In the genomic region with DNA sequence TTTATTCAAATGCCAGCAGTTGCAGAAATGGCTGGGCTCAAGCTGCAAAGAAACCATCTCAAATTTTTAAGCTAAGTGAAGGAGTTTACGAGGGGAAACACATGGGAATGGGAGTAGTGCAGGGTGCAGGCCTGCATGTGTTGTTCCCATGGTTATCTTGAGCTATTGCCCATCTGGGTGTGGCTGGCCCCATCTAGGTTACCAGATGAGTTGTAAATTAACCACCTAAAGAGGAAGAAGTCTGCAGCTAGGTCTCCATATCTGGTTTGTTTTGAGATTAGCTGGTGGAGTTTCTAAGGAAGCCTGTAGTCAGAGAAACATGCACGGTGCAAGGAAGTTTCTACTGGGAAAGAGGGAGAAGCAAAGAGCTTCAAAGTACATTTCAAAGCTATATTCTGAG, we compare ENCODE assay signal across 11 cellular contexts. TPM values are rescaled to one million over a fixed set of nuclear protein-coding genes. Genes with fewer than 3 reads are reported as not detected.
DNase-seq lines count a peak whose midpoint lies in the region; ATAC-seq and TF ChIP-seq lines count a peak whose summit lies in the region.
"Had no signal": no experiment of that assay in that cellular context is flagged by ENCODE, and none has a peak within 500 bp of the region (broad histone marks: within the 10 kb centered on the region; RNA-seq: fewer than 3 reads in every experiment).

No MANE protein-coding gene starts in this region.

- CTCF ChIA-PET in Calu3 (lab: Charles Lee), result interaction anchor here (0.5 to 1.7 kb wide), 3 partner anchors 10 to 31 kb away, joined by 3 to 7 read pairs (median 4); a partner anchor contains a TSS

- H3K36me3 Mint-ChIP-seq in Calu3 (ENCODE audit: insufficient read depth, unreplicated experiment), result peaks cover 5% of the 10 kb centered on the region

- ATAC-seq in GM21360 (IDR thresholded peaks at IDR 0.05; ENCODE audit: unreplicated experiment) (peak; percentile 76), HG03045 (IDR thresholded peaks at IDR 0.05; ENCODE audit: unreplicated experiment) (peak; percentile 75)
- ATAC-seq: activated T-cell treated with anti-CD3 and anti-CD28 coated beads, Interleukin-2, amount 50 U/mL, for 72 hours; T-helper 17 cell had no signal

- H3K4me1 ChIP-seq in esophagus muscularis mucosa, result no peaks in the 10 kb centered on the region

- H3K36me3 ChIP-seq in esophagus muscularis mucosa, result no peaks in the 10 kb centered on the region

- no peaks in the 10 kb centered on the region for H3K27me3 ChIP-seq in esophagus muscularis mucosa

- intact Hi-C loops in Calu3 (cut with micrococcal nuclease; ENCODE audit: unreplicated experiment) (no loop called here), esophagus muscularis mucosa (cut with DNase I) (no loop called here)

- no peaks in the 10 kb centered on the region for H3K9me3 Mint-ChIP-seq in Calu3 (ENCODE audit: low read depth, unreplicated experiment)
- H3K9me3 Mint-ChIP-seq: central memory CD8-positive, alpha-beta T cell had no signal

- 71% methylated on average over 2 of the region's 2 CpGs for WGBS in esophagus muscularis mucosa

- no peaks in the 10 kb centered on the region for H3K9me3 ChIP-seq in esophagus muscularis mucosa

- H3K27me3 Mint-ChIP-seq in Calu3 (ENCODE audit: unreplicated experiment), result no peaks in the 10 kb centered on the region
- H3K27me3 Mint-ChIP-seq: central memory CD8-positive, alpha-beta T cell had no signal

- H3K27ac ChIP-seq in esophagus muscularis mucosa (replicated peaks in 1 of 4), result no peak overlapping the region

- TF ChIP-seq EP300 in esophagus muscularis mucosa (IDR thresholded peaks at IDR 0.05), result no peak

- peak overlapping the region; percentile 64 for H3K27ac Mint-ChIP-seq in Calu3 (ENCODE audit: unreplicated experiment)
- H3K27ac Mint-ChIP-seq: activated T-cell treated with anti-CD3 and anti-CD28 coated beads, Interleukin-2, amount 50 U/mL, for 72 hours; T-helper 17 cell had no signal

- H3K4me1 Mint-ChIP-seq in Calu3 (ENCODE audit: low read depth, unreplicated experiment), result peaks cover 18% of the 10 kb centered on the region
- H3K4me1 Mint-ChIP-seq: central memory CD8-positive, alpha-beta T cell; T-helper 17 cell had no signal

- no peak for DNase-seq in Calu3
- DNase-seq in NOMO-1 treated with dmso at 0.1 percent for 144 hours (lab: John Stamatoyannopoulos, UW; ENCODE audit: unreplicated experiment), result peak; percentile 88
- no peak for DNase-seq in esophagus muscularis mucosa (ENCODE audit: extremely low spot score)
- no peak for DNase-seq in 8988T
- no peak for DNase-seq in activated CD4-positive, CD25-positive, alpha-beta regulatory T cell treated with anti-CD3 and anti-CD28 coated beads, Interleukin-2, amount 50 U/mL, for 72 hours
- no peak for DNase-seq in putamen (ENCODE audit: low spot score)
- DNase-seq: activated T-cell treated with anti-CD3 and anti-CD28 coated beads, Interleukin-2, amount 50 U/mL, for 72 hours; T-helper 17 cell had no signal

- no peak overlapping the region for H3K4me3 Mint-ChIP-seq in Calu3 (ENCODE audit: low read depth, unreplicated experiment)
- H3K4me3 Mint-ChIP-seq: activated T-cell treated with anti-CD3 and anti-CD28 coated beads, Interleukin-2, amount 50 U/mL, for 72 hours; central memory CD8-positive, alpha-beta T cell; T-helper 17 cell had no signal

- no peak for TF ChIP-seq POLR2A in esophagus muscularis mucosa (IDR thresholded peaks at IDR 0.05; ENCODE audit: low read depth)

- no peak overlapping the region for H3K4me3 ChIP-seq in esophagus muscularis mucosa

- TF ChIP-seq CTCF in Calu3 (IDR thresholded peaks at IDR 0.05; ENCODE audit: unreplicated experiment) (no peak), esophagus muscularis mucosa (IDR thresholded peaks at IDR 0.05) (no peak)

- BruUV-seq in Calu3 (replicated peaks; lab: Mats Ljungman, UMichigan), result no TSS peak

RNA-seq across cellular contexts. Expression of a gene that starts 23.3 kb away (rescaled TPM):
- total RNA-seq in Calu3 (2022), result 38.5 and 38.7 TPM in 2 replicates
- 10 to 100 TPM; 16.1 to 22.5 (median 19.3) TPM for total RNA-seq in esophagus muscularis mucosa
- total RNA-seq: activated T-cell treated with anti-CD3 and anti-CD28 coated beads, Interleukin-2, amount 50 U/mL, for 72 hours; T-helper 17 cell had no signal

RNA-seq across cellular contexts. Expression of a gene that starts 34.0 kb away (rescaled TPM):
- total RNA-seq in Calu3 (2022) (41.5 and 41.8 TPM in 2 replicates), esophagus muscularis mucosa (10 to 100 TPM in 1 of 4 donors, 1 to 10 TPM in 3; 2.9 to 14.6 (median 8.8) TPM)
- total RNA-seq: T-helper 17 cell had no signal

RNA-seq across cellular contexts. Expression of a gene that starts 56.7 kb away (rescaled TPM):
- 3.4 and 4.6 TPM in 2 replicates for total RNA-seq in Calu3 (2022)
- total RNA-seq in esophagus muscularis mucosa, result 1 to 10 TPM; 3.0 to 8.6 (median 7.5) TPM
